In the genomic region with DNA sequence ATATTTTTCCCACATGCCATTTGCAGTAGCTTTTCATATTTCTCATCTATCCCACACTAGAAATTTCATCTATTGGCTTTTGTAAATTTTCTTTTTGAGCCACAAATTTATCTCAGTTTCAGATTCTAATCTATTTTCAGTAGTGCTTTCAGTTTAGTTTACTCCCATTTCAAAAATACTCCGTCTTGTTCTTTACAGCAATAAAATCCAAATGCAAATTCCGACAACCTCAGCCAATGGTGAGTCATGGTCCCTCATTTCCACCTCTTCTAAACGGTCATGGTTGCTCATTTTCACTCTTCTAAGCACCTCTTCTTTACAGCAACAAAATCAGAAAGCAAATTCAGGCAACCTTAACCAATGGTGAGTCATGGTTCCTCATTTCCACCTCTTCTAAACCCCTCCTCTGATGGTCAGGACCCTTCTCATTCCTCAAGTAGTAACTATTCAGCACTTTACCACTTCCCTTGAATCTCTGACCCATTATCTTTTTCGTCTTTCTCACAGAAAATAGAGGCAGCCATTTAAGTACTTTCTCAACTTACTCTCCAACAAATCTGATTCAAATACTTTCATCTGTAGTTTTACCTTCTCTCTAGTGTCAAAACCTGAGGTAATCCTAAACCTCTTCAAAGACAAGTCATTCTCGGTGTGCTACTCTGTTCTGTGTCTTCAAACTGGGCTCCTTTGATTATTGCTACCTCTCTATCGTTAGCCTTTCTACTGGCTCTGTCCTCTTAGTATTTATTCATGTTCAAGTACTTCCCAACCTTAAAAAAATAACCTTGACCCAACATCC, we compare ENCODE assay signal across 8 cellular contexts. TPM values are rescaled to one million over a fixed set of nuclear protein-coding genes. Genes with fewer than 3 reads are reported as not detected.
A peak's percentile ranks its signal among the peaks of the same experiment; 100 is the strongest.
DNase-seq lines count a peak whose midpoint lies in the region; ATAC-seq, FAIRE-seq and TF ChIP-seq lines count a peak whose summit lies in the region.

No MANE protein-coding gene starts in this region.

- no peak; the same call in 1 of the 2 replicates for TF ChIP-seq RAD21 in GM12878 (IDR thresholded peaks at IDR 0.05; ENCODE audit: insufficient read depth, low read depth, low read length)

- H2AFZ ChIP-seq in GM12878 (ENCODE audit: control insufficient read depth, low read depth, low read length), result no peak overlapping the region

- SMC1A ChIA-PET in GM12878 (lab: Charles Lee; ENCODE audit: uncharacterized antibody, unreplicated experiment), result interaction anchor here (1.2 to 5.8 kb wide), 9 partner anchors 9 to 105 kb away, joined by 6 to 100 read pairs (median 11); partner anchors contain the start of gene C21orf91

- CTCF ChIA-PET in GM12878 (lab: Yijun Ruan, JAX), result interaction anchor here (0.8 to 5.8 kb wide), 5 partner anchors 27 to 96 kb away, joined by 3 to 48 read pairs (median 5); partner anchors contain the start of gene C21orf91

- no peaks in the 10 kb centered on the region for H3K27me3 ChIP-seq in GM12878 (replicated peaks in 1 of 2; ENCODE audit: control insufficient read depth in 2 of 2, insufficient read depth in 2 of 2, low read length in 1 of 2)

- no peaks in the 10 kb centered on the region for H4K20me1 ChIP-seq in GM12878 (ENCODE audit: control insufficient read depth, insufficient read depth)

- H3K9me3 Mint-ChIP-seq in IgD-negative memory B cell (peaks cover 0 to 5% (median 0%) of the 10 kb centered on the region in 3 donors), type B pancreatic cell (peaks cover 8% of the 10 kb centered on the region)

- peaks cover 76% of the 10 kb centered on the region for H3K4me1 ChIP-seq in GM12878 (ENCODE audit: control insufficient read depth, insufficient read depth, low read length)

- H3K4me3 Mint-ChIP-seq in IgD-negative memory B cell (peak overlapping the region; percentile 82 to 93 (median 88)), type B pancreatic cell (no peak overlapping the region)

- TF ChIP-seq CTCF in GM12864 (IDR thresholded peaks at IDR 0.05; ENCODE audit: low read depth, low read length, missing control alignments) (no peak), GM12878 (IDR thresholded peaks at IDR 0.05 in 2 of 3, conservative IDR thresholded peaks at IDR 0.05 in 1 of 3; ENCODE audit: control insufficient read depth in 2 of 3, extremely low read depth in 1 of 3, insufficient read depth in 1 of 3, low read depth in 3 of 3, low read length in 3 of 3) (no peak), type B pancreatic cell (conservative IDR thresholded peaks at IDR 0.05) (no peak)

- peak overlapping the region; percentile 87 for H3K4me2 ChIP-seq in GM12878 (ENCODE audit: control insufficient read depth, insufficient read depth)

- peaks cover 2% of the 10 kb centered on the region; the same call in 2 of the 3 replicates for H3K9me3 ChIP-seq in GM12878 (replicated peaks; ENCODE audit: control insufficient read depth, insufficient read depth, low read length)

- in situ Hi-C loops in GM12878 (cut with MboI), result loop anchor here (5.0 kb wide), 1 partner anchor 173 kb away; the partner anchor contains the start of gene BTG3

- intact Hi-C loops in GM12878 (cut with micrococcal nuclease; ENCODE audit: unreplicated experiment), result loop anchor here (1.0 to 5.0 kb wide), 5 partner anchors 34 to 173 kb away; partner anchors contain the start of genes BTG3 and C21orf91

- no peaks in the 10 kb centered on the region for H3K27me3 Mint-ChIP-seq in IgD-negative memory B cell
- peaks cover 9% of the 10 kb centered on the region for H3K27me3 Mint-ChIP-seq in type B pancreatic cell

- H3K36me3 Mint-ChIP-seq in IgD-negative memory B cell, result peaks cover 5% of the 10 kb centered on the region
- H3K36me3 Mint-ChIP-seq in type B pancreatic cell, result peaks cover 53% of the 10 kb centered on the region

- POLR2A ChIA-PET in GM12878 (lab: Charles Lee), result interaction anchor here (1.0 to 1.4 kb wide), 3 partner anchors 9 to 33 kb away, joined by 3 to 6 read pairs (median 3); no protein-coding TSS in a partner anchor

- RAD21 ChIA-PET in GM12878 (lab: Charles Lee; ENCODE audit: unreplicated experiment), result interaction anchor here (1.2 to 5.8 kb wide), 9 partner anchors 8 to 174 kb away, joined by 3 to 72 read pairs (median 7); partner anchors contain the start of gene C21orf91

- DNase-seq in GM12864 (ENCODE audit: low read depth) (peak; percentile 97), GM12878 (ENCODE audit: low read depth, low spot score) (peak; percentile 99), NCI-H1417 (lab: John Stamatoyannopoulos, UW) (no peak), type B pancreatic cell (ENCODE audit: extremely low spot score, unreplicated experiment) (no peak), RKO (ENCODE audit: low spot score) (no peak), cerebellar nuclear complex (lab: John Stamatoyannopoulos, UW) (no peak)

- H3K9ac ChIP-seq in GM12878 (ENCODE audit: control insufficient read depth, insufficient read depth, low read length), result peak overlapping the region; percentile 59

- H3K27ac Mint-ChIP-seq in IgD-negative memory B cell (peak overlapping the region; percentile 28 to 96 (median 93)), type B pancreatic cell (no peak overlapping the region)

- H3K27ac ChIP-seq in GM12878 (ENCODE audit: control insufficient read depth, insufficient read depth), result peak overlapping the region; percentile 91

- H3K36me3 ChIP-seq in GM12878 (ENCODE audit: control insufficient read depth in 2 of 2, insufficient read depth in 2 of 2, low read length in 1 of 2), result peaks cover 3 to 9% of the 10 kb centered on the region in 2 experiments; a peak in 3 of 4 replicates

- no peaks in the 10 kb centered on the region for H3K79me2 ChIP-seq in GM12878 (ENCODE audit: control insufficient read depth, insufficient read depth, low read length)

- peak in 1 of 2 experiments; percentile 25; a peak in 1 of 4 replicates for TF ChIP-seq EP300 in GM12878 (IDR thresholded peaks at IDR 0.05; ENCODE audit: borderline replicate concordance in 1 of 2, control insufficient read depth in 1 of 2, low read depth in 2 of 2, low read length in 2 of 2)

- H3K4me3 ChIP-seq in GM12864 (ENCODE audit: low read depth, low read length) (peak overlapping the region; percentile 30), GM12878 (peak overlapping the region; percentile 40)

- BruUV-seq in GM12878 (replicated peaks; lab: Mats Ljungman, UMichigan), result TSS peak; percentile 95

- 10% methylated on average over 6 of the region's 6 CpGs for WGBS in GM12878 (ENCODE audit: insufficient coverage, insufficient replicate concordance, low lambda C conversion rate, missing lambda C conversion rate)

- FAIRE-seq in GM12878 (lab: Jason Lieb, UNC), result peak; percentile 85

- ATAC-seq in GM21447 (IDR thresholded peaks at IDR 0.05; ENCODE audit: unreplicated experiment) (peak; percentile 44), GM12878 (peak; percentile 74)

- TF ChIP-seq POLR2A in GM12878 (IDR thresholded peaks at IDR 0.05; ENCODE audit: low read depth, low read length), result no peak; the same call in 1 of the 2 replicates

- H3K4me1 Mint-ChIP-seq in IgD-negative memory B cell (peaks cover 59 to 72% (median 59%) of the 10 kb centered on the region in 3 donors), type B pancreatic cell (ENCODE audit: unreplicated experiment) (no peaks in the 10 kb centered on the region)

TF ChIP-seq in GM12878, 131 proteins besides CTCF, POLR2A, EP300 and RAD21 (continues in another document):
- no peak for TF ChIP-seq SMAD1 (IDR thresholded peaks at IDR 0.05; ENCODE audit: low read depth, partially characterized antibody)
- TF ChIP-seq SP1 (IDR thresholded peaks at IDR 0.05; ENCODE audit: low read depth, low read length), result peak; percentile 5
- peak; percentile 84; the same call in 1 of the 2 replicates for TF ChIP-seq MTA3 (IDR thresholded peaks at IDR 0.05; ENCODE audit: borderline replicate concordance, low read length)
- no peak for TF ChIP-seq SIX5 (IDR thresholded peaks at IDR 0.05; ENCODE audit: low read depth, low read length, severe bottlenecking)
- TF ChIP-seq IRF4 (IDR thresholded peaks at IDR 0.05; ENCODE audit: low read depth, low read length), result no peak; the same call in 1 of the 2 replicates
- peak; percentile 54; the same call in 1 of the 2 replicates for TF ChIP-seq BCL11A (IDR thresholded peaks at IDR 0.05; ENCODE audit: low read depth, low read length)
- TF ChIP-seq, protein P1, sequence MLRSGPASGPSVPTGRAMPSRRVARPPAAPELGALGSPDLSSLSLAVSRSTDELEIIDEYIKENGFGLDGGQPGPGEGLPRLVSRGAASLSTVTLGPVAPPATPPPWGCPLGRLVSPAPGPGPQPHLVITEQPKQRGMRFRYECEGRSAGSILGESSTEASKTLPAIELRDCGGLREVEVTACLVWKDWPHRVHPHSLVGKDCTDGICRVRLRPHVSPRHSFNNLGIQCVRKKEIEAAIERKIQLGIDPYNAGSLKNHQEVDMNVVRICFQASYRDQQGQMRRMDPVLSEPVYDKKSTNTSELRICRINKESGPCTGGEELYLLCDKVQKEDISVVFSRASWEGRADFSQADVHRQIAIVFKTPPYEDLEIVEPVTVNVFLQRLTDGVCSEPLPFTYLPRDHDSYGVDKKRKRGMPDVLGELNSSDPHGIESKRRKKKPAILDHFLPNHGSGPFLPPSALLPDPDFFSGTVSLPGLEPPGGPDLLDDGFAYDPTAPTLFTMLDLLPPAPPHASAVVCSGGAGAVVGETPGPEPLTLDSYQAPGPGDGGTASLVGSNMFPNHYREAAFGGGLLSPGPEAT (IDR thresholded peaks at IDR 0.05; ENCODE audit: low read depth), result peak; percentile 17; the same call in 1 of the 2 replicates
- no peak for TF ChIP-seq NRF1 (conservative IDR thresholded peaks at IDR 0.05; ENCODE audit: low read depth, low read length)
- peak; percentile 80 for TF ChIP-seq MEF2A (IDR thresholded peaks at IDR 0.05; ENCODE audit: insufficient read depth, low read depth, low read length)

RNA-seq across cellular contexts. Expression of gene C21orf91, which starts 34.4 kb away (rescaled TPM):
- polyA plus RNA-seq in IgD-negative memory B cell, result 18.2 TPM
- total RNA-seq in GM12878 (2013; cell fraction: nucleolus; rRNA removed), result 143 and 151 TPM in 2 replicates
- total RNA-seq in GM12878 (2014; rRNA removed), result 19.6 and 22.6 TPM in 2 replicates
- 30.0 and 31.9 TPM in 2 replicates for total RNA-seq in GM12878 (2014; rRNA removed; fragmentation: Illumina TruSeq; extraction: Trizol)
- 35.4 and 35.7 TPM in 2 replicates for total RNA-seq in GM12878 (2021)
- 8.0 TPM for polyA plus RNA-seq in GM12878 (2011; ENCODE audit: low read depth)
- 40.3 and 73.5 TPM in 2 replicates for polyA plus RNA-seq in GM12878 (2011; rRNA removed)
- 13.5 and 14.6 TPM in 2 replicates for polyA plus RNA-seq in GM12878 (2011; cell fraction: cytosol; rRNA removed)
- 21.4 and 22.2 TPM in 2 replicates for polyA plus RNA-seq in GM12878 (2011; cell fraction: nucleus; rRNA removed)
- polyA plus RNA-seq in GM12878 (2012), result 11.7 and 15.0 TPM in 2 replicates
- polyA plus RNA-seq in GM12878 (2014; fragmentation: Illumina TruSeq; extraction: Trizol), result 32.4 and 44.5 TPM in 2 replicates
- 10 to 100 TPM in 1 of 2 experiments, 1 to 10 TPM in 1; 9.3 to 14.4 TPM for polyA plus RNA-seq in GM12878 (2014; fragmentation: Nextera tagmentation; extraction: Ambion mirVana)
- polyA plus RNA-seq in GM12878 (2014; rRNA removed), result 20.0 and 24.4 TPM in 2 replicates
- 10 to 100 TPM; 29.5 to 36.0 TPM for polyA plus RNA-seq in GM12878 (2016; fragmentation: Nextera tagmentation; extraction: Ambion mirVana)
- 41.7 and 53.1 TPM in 2 replicates for polyA minus RNA-seq in GM12878 (2011; rRNA and poly(A)+ RNA removed)
- 21.0 and 26.7 TPM in 2 replicates for polyA minus RNA-seq in GM12878 (2011; cell fraction: cytosol; rRNA and poly(A)+ RNA removed)
- polyA minus RNA-seq in GM12878 (2011; cell fraction: nucleus; rRNA and poly(A)+ RNA removed), result 47.8 and 86.4 TPM in 2 replicates
- 14.5 and 35.8 TPM in 2 replicates for total RNA-seq in type B pancreatic cell (ENCODE audit: low replicate concordance)

Comparison
In these comparisons a context has a peak if more than half of its experiments do, and no peak if none do; other contexts are left out.
1. DNase-seq: peak in GM12864 (single experiment) and GM12878 (single experiment); none in NCI-H1417 (0 of 3), type B pancreatic cell (single experiment), RKO (single experiment) and cerebellar nuclear complex (0 of 2).